In genomic region chr20:13613917-13614316, GRCh38 we compare ENCODE assay signal across 19 cellular contexts.
"Had no signal": no experiment of that assay in that cellular context is flagged by ENCODE, and none has a peak within 500 bp of the region (broad histone marks: within the 10 kb centered on the region; RNA-seq: fewer than 3 reads in every experiment).

No MANE protein-coding gene starts in this region.

- H3K9me3 ChIP-seq: breast epithelium, ovary, sigmoid colon, stomach, testis had no signal

- H3K4me3 ChIP-seq: breast epithelium, ovary, sigmoid colon, stomach, testis had no signal

- H3K4me1 ChIP-seq: breast epithelium, testis had no signal

- H3K27me3 ChIP-seq: breast epithelium, foreskin keratinocyte, ovary, sigmoid colon, stomach, testis had no signal

- H3K27ac ChIP-seq: breast epithelium, foreskin keratinocyte, ovary, sigmoid colon, stomach, testis had no signal

- ATAC-seq: activated CD8-positive, alpha-beta T cell treated with anti-CD3 and anti-CD28 coated beads for 36 hours; effector memory CD8-positive, alpha-beta T cell; foreskin keratinocyte; T-helper 17 cell; WTC11 had no signal

- H3K36me3 ChIP-seq: breast epithelium, ovary, sigmoid colon had no signal

- DNase-seq: activated CD4-positive, alpha-beta T cell treated with anti-CD3 and anti-CD28 coated beads for 4 hours; activated CD8-positive, alpha-beta T cell treated with anti-CD3 and anti-CD28 coated beads for 36 hours; activated gamma-delta T cell; activated T-cell treated with anti-CD3 and anti-CD28 coated beads, Interleukin-2, amount 50 U/mL, for 48 hours; anterior cingulate cortex; dermis blood vessel endothelial cell; effector memory CD8-positive, alpha-beta T cell; foreskin keratinocyte; glutamatergic neuron; hypothalamus; midbrain; ovary; sigmoid colon; stimulated activated CD4-positive, alpha-beta T cell treated with anti-CD3 and anti-CD28 coated beads, Interleukin-2, amount 100 ng/mL, for 24 hours; stomach; T-helper 17 cell; testis had no signal
